8 cellular contexts compared by ENCODE assay signal in the genomic region with DNA sequence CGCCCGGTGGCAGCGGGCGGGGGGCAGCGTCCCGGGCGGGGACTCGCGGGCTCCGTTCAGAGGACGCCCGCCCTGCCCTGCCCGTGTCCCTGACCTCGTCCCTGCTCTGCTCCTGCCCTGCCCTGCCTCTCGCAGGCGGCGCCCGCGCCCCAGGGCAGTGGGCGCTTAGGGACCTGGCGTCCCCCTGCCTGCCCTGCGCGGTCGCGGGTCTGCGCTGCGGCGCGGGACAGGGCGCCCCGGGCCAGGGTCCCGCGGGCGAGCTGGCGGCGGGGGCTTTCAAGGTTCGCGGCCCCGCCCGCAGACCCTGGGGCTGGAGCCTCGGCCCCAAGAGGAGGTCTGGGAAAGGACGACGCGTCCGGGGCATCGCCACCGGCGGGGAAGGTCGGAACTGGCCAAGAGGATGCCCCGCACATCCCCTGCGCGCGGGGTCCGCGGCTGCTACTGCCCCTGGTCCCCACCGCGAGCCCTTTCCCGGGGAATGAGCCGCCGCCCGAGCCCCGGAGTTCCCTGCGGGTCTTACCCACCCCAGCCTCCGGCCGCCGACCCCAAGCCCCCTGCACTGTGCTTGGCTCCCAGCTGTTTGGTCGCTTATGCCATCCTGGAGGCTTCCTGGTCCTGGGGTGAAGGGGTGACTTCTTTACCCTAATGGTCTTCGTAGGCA.
DNase-seq lines count a peak whose midpoint lies in the region; ATAC-seq lines count a peak whose summit lies in the region.

No MANE protein-coding gene starts in this region.

- peaks cover 17% of the 10 kb centered on the region for H3K79me2 ChIP-seq in ACC112 (ENCODE audit: control insufficient read depth, insufficient read depth, low read length, unreplicated experiment)

- peak overlapping the region; percentile 23 for H2AFZ ChIP-seq in ACC112 (ENCODE audit: low read length, unreplicated experiment)

- H3K9me3 ChIP-seq in subcutaneous abdominal adipose tissue (ENCODE audit: control insufficient read depth in 5 of 5, low read length in 5 of 5), result peaks cover 0 to 4% (median 0%) of the 10 kb centered on the region in 5 donors

- H3K9ac ChIP-seq in subcutaneous abdominal adipose tissue (ENCODE audit: low read length in 5 of 5), result peak overlapping the region in 4 of 5 donors; percentile 30 to 68 (median 56)

- H3K4me3 ChIP-seq in ACC112 (ENCODE audit: low read depth, low read length) (peak overlapping the region; percentile 87), subcutaneous abdominal adipose tissue (ENCODE audit: low read depth in 1 of 5, low read length in 5 of 5) (peak overlapping the region; percentile 53 to 74 (median 68))

- H3K27ac ChIP-seq in ACC112 (ENCODE audit: low read depth, low read length) (peak overlapping the region; percentile 18; the same call in 1 of the 2 replicates), angular gyrus (ENCODE audit: low read depth, low read length) (peak overlapping the region; percentile 84), subcutaneous abdominal adipose tissue (ENCODE audit: low read depth, low read length) (no peak overlapping the region)

- H3K4me1 ChIP-seq in ACC112 (ENCODE audit: control insufficient read depth, insufficient read depth, low read length, unreplicated experiment), result peaks cover 22% of the 10 kb centered on the region
- H3K4me1 ChIP-seq in subcutaneous abdominal adipose tissue (ENCODE audit: control insufficient read depth in 5 of 5, insufficient read depth in 5 of 5, low read length in 5 of 5), result peaks cover 0 to 37% (median 26%) of the 10 kb centered on the region in 5 donors

- DNase-seq in kidney tubule cell (ENCODE audit: low spot score) (peak; percentile 18), OCI-M1 (lab: John Stamatoyannopoulos, UW) (no peak), HuH-7 (ENCODE audit: low spot score) (no peak)

- H3K27me3 ChIP-seq in ACC112 (ENCODE audit: insufficient read depth, low read length) (no peaks in the 10 kb centered on the region), subcutaneous abdominal adipose tissue (ENCODE audit: control insufficient read depth in 5 of 5, insufficient read depth in 4 of 5, low read length in 5 of 5) (no peaks in the 10 kb centered on the region)

- ATAC-seq in GM19023 (IDR thresholded peaks at IDR 0.05; ENCODE audit: unreplicated experiment) (peak; percentile 26), HG03457 (IDR thresholded peaks at IDR 0.05; ENCODE audit: unreplicated experiment) (peak; percentile 22)

- H3K36me3 ChIP-seq in ACC112 (ENCODE audit: insufficient read depth, low read length) (no peaks in the 10 kb centered on the region), subcutaneous abdominal adipose tissue (ENCODE audit: control insufficient read depth in 5 of 5, insufficient read depth in 5 of 5, low read length in 5 of 5) (no peaks in the 10 kb centered on the region)
